In the genomic region with DNA sequence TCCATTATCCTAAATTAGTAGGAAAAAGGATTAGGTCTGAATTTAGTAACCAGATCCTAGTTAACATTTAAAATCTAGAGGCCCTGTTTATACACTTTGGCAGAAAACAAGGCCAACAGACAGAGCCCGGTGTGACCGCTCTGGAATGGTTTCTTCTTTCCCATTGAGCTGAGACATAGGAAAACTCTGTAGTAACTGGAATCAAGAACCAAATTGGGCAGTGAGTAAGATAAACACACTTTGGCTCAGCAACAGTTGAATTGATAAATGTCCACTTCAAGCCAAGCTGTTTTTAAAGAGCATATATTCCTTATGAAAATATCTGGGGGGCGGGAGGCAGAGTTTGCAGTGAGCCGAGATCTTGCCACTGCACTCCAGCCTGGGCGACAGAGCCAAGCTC, we compare ENCODE assay signal across 18 cellular contexts.
DNase-seq lines count a peak whose midpoint lies in the region; ATAC-seq and TF ChIP-seq lines count a peak whose summit lies in the region.
"Had no signal": no experiment of that assay in that cellular context is flagged by ENCODE, and none has a peak within 500 bp of the region (broad histone marks: within the 10 kb centered on the region; RNA-seq: fewer than 3 reads in every experiment).

No MANE protein-coding gene starts in this region.

- peaks cover 14% of the 10 kb centered on the region for H3K4me1 Mint-ChIP-seq in neural progenitor cell
- H3K4me1 Mint-ChIP-seq: B cell had no signal

- peak overlapping the region; percentile 80 for H2AFZ ChIP-seq in neural progenitor cell (replicated peaks)

- H3K27me3 ChIP-seq in MG63 (no peaks in the 10 kb centered on the region), neural progenitor cell (no peaks in the 10 kb centered on the region)

- H3K4me3 Mint-ChIP-seq in neural progenitor cell: no peak overlapping the region
- H3K4me3 Mint-ChIP-seq: B cell; CD4-positive, alpha-beta T cell; HFFc6 had no signal

- TF ChIP-seq CTCF in neural progenitor cell (IDR thresholded peaks at IDR 0.05): no peak

- no peak overlapping the region for H3K27ac Mint-ChIP-seq in neural progenitor cell
- H3K27ac Mint-ChIP-seq: B cell; CD4-positive, alpha-beta T cell; HFFc6 had no signal

- H3K4me3 ChIP-seq in MG63: no peak overlapping the region
- H3K4me3 ChIP-seq in neural progenitor cell: no peak overlapping the region

- H3K4me2 ChIP-seq in neural progenitor cell: no peak overlapping the region

- no peaks in the 10 kb centered on the region for H3K4me1 ChIP-seq in neural progenitor cell

- H4K20me1 ChIP-seq in neural progenitor cell (ENCODE audit: low read depth): no peaks in the 10 kb centered on the region

- no peak for ATAC-seq in GM21528 (IDR thresholded peaks at IDR 0.05; ENCODE audit: low FRiP score, unreplicated experiment)

- no peak overlapping the region for H3K9ac ChIP-seq in neural progenitor cell

- H3K27ac ChIP-seq in neural progenitor cell: no peak overlapping the region
- H3K27ac ChIP-seq: HL-60 had no signal

- H3K36me3 ChIP-seq in MG63 (no peaks in the 10 kb centered on the region), neural progenitor cell (no peaks in the 10 kb centered on the region)

- no peaks in the 10 kb centered on the region for H3K27me3 Mint-ChIP-seq in neural progenitor cell (ENCODE audit: insufficient read depth, low read depth)
- H3K27me3 Mint-ChIP-seq: B cell; CD4-positive, alpha-beta T cell had no signal

- H3K79me2 ChIP-seq in neural progenitor cell (ENCODE audit: low read depth): no peaks in the 10 kb centered on the region

- H3K9me3 ChIP-seq in MG63 (no peaks in the 10 kb centered on the region), neural progenitor cell (ENCODE audit: low read depth) (no peaks in the 10 kb centered on the region)

- H3K36me3 Mint-ChIP-seq in neural progenitor cell: no peaks in the 10 kb centered on the region

- no peaks in the 10 kb centered on the region for H3K9me3 Mint-ChIP-seq in neural progenitor cell
- H3K9me3 Mint-ChIP-seq: CD4-positive, alpha-beta T cell; HFFc6 had no signal

- no peaks in the 10 kb centered on the region for H3F3A ChIP-seq in neural progenitor cell (ENCODE audit: low read depth)

- DNase-seq in MG63 (peak; percentile 33), fibroblast of peridontal ligament (ENCODE audit: extremely low read depth) (peak; percentile 57), neural progenitor cell (ENCODE audit: low spot score) (no peak), hippocampal formation (lab: John Stamatoyannopoulos, UW) (no peak), NCI-H1105 treated with DMSO at 0.1 percent for 48 hours (lab: John Stamatoyannopoulos, UW) (no peak), NOMO-1 (lab: John Stamatoyannopoulos, UW; ENCODE audit: unreplicated experiment in 2 of 2) (no peak)
- DNase-seq: C1 segment of cervical spinal cord; Calu3; CD4-positive, alpha-beta T cell; DMS 273 treated with DMSO at 0.1 percent for 48 hours; DMS79 treated with DMSO at 0.1 percent for 48 hours; EL; GDM1; HCEC 1CT; HFFc6 had no signal

Comparison
In these comparisons a context has a peak if more than half of its experiments do, and no peak if none do; other contexts are left out.
1. DNase-seq: peak in MG63 (single experiment) and fibroblast of peridontal ligament (single experiment); none in neural progenitor cell (single experiment), hippocampal formation (0 of 2), NCI-H1105 treated with DMSO at 0.1 percent for 48 hours (single experiment) and NOMO-1 (0 of 2).